ENCODE assay signal across 23 cellular contexts in the genomic region with DNA sequence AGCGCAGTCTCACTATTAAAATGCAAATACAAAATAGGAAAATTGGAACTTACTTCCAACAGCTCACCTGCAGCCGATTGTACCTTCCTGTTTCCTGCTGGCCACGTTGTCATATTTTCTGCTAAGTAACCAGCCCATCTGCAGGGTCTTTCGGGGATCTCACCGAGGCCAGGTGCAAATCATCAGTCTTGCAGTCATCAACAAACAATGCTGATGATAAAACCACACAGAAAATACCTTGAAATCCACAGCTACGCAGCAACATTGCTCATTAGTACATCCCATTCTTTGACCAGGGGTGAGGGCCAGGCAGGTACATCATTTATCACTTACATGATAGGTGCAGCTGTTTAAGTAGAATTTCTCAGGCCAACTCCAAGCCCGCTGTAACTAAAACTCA.
A peak's percentile ranks its signal among the peaks of the same experiment; 100 is the strongest.
DNase-seq lines count a peak whose midpoint lies in the region; ATAC-seq and TF ChIP-seq lines count a peak whose summit lies in the region.
"Had no signal": no experiment of that assay in that cellular context is flagged by ENCODE, and none has a peak within 500 bp of the region (broad histone marks: within the 10 kb centered on the region; RNA-seq: fewer than 3 reads in every experiment).

No MANE protein-coding gene starts in this region.

- H3K27me3 ChIP-seq in left lung, result peaks cover 0 to 60% of the 10 kb centered on the region in 2 donors
- H3K27me3 ChIP-seq: Peyer's patch had no signal

- ATAC-seq in Right ventricle myocardium inferior (no peak), left lung (no peak), Right ventricle myocardium superior (ENCODE audit: poor library complexity) (no peak)

- peaks cover 0 to 13% of the 10 kb centered on the region in 2 donors for H3K9me3 ChIP-seq in left lung
- H3K9me3 ChIP-seq: Peyer's patch, SK-N-SH had no signal

- DNase-seq in cardiac septum (ENCODE audit: low spot score), result peak; percentile 29
- no peak for DNase-seq in Right ventricle myocardium inferior (ENCODE audit: missing footprints)
- DNase-seq in coronary artery (ENCODE audit: low spot score), result peak; percentile 26
- peak; percentile 1 for DNase-seq in stimulated activated CD8-positive, alpha-beta memory T cell treated with anti-CD3 and anti-CD28 coated beads, Interleukin-4, amount 100 ng/mL, for 48 hours
- no peak for DNase-seq in anterior cingulate cortex (lab: John Stamatoyannopoulos, UW)
- DNase-seq in left lung, result no peak
- no peak for DNase-seq in Right ventricle myocardium superior
- DNase-seq: C1 segment of cervical spinal cord; CD4-positive, alpha-beta memory T cell; COR-L47; DMS53; MM.1S; NCI-H1048; NCI-H1417; NCI-H1694; NCI-H2029 treated with DMSO at 0.1 percent for 48 hours; NCI-H446 treated with DMSO at 0.1 percent for 48 hours; NCI-H526 treated with DMSO at 0.1 percent for 48 hours; OCI-M1; Peyer's patch; SK-N-SH had no signal

- H3K36me3 ChIP-seq in left lung, result no peaks in the 10 kb centered on the region
- H3K36me3 ChIP-seq: Peyer's patch had no signal

- intact Hi-C loops in cardiac septum (cut with DNase I), result no loop called here
- intact Hi-C loops in Right ventricle myocardium inferior (cut with DNase I), result no loop called here
- intact Hi-C loops in left lung (cut with DNase I), result no loop called here
- intact Hi-C loops in Right ventricle myocardium superior (cut with DNase I), result no loop called here

- H3K4me3 ChIP-seq in coronary artery, result no peak overlapping the region
- H3K4me3 ChIP-seq in left lung, result no peak overlapping the region
- H3K4me3 ChIP-seq: Peyer's patch had no signal

- no peaks in the 10 kb centered on the region for H3K4me1 ChIP-seq in left lung
- H3K4me1 ChIP-seq: Peyer's patch had no signal

- no peak for TF ChIP-seq CTCF in coronary artery (IDR thresholded peaks at IDR 0.05)
- TF ChIP-seq CTCF in left lung (IDR thresholded peaks at IDR 0.05), result no peak

- H3K27ac ChIP-seq in coronary artery (no peak overlapping the region), left lung (no peak overlapping the region)
- H3K27ac ChIP-seq: HL-60, KMS-11, Peyer's patch had no signal

Comparison
In these comparisons a context has a peak if more than half of its experiments do, and no peak if none do; other contexts are left out.
1. DNase-seq: peak in cardiac septum (single experiment), coronary artery (single experiment) and stimulated activated CD8-positive, alpha-beta memory T cell treated with anti-CD3 and anti-CD28 coated beads, Interleukin-4, amount 100 ng/mL, for 48 hours (single experiment); none in Right ventricle myocardium inferior (single experiment), anterior cingulate cortex (0 of 58), left lung (0 of 2) and Right ventricle myocardium superior (single experiment).